ENCODE assay signal across 24 cellular contexts in genomic region chrX:149121526-149121925, GRCh38.
DNase-seq lines count a peak whose midpoint lies in the region; ATAC-seq, FAIRE-seq and TF ChIP-seq lines count a peak whose summit lies in the region.
"Had no signal": no experiment of that assay in that cellular context is flagged by ENCODE, and none has a peak within 500 bp of the region (broad histone marks: within the 10 kb centered on the region; RNA-seq: fewer than 3 reads in every experiment).

No MANE protein-coding gene starts in this region.

- TF ChIP-seq RAD21 in H1 (IDR thresholded peaks at IDR 0.05 in 1 of 2, conservative IDR thresholded peaks at IDR 0.05 in 1 of 2; ENCODE audit: low read depth in 2 of 2, low read length in 2 of 2): no peak

- POLR2A ChIA-PET in H1 (lab: Charles Lee; ENCODE audit: partially characterized antibody): no interaction called here

- no peaks in the 10 kb centered on the region for H3K27me3 ChIP-seq in H1 (replicated peaks in 1 of 4; ENCODE audit: control insufficient read depth in 3 of 4, extremely low read depth in 1 of 4, insufficient read depth in 3 of 4, low read length in 3 of 4)
- no peaks in the 10 kb centered on the region for H3K27me3 ChIP-seq in WERI-Rb-1 (ENCODE audit: insufficient read depth, low read depth, severe bottlenecking)
- H3K27me3 ChIP-seq: BE2C, BLaER1 had no signal

- no peak for TF ChIP-seq EP300 in H1 (IDR thresholded peaks at IDR 0.05; ENCODE audit: borderline replicate concordance in 1 of 2, low read depth in 2 of 2, low read length in 2 of 2)

- no peak overlapping the region for H2BK15ac ChIP-seq in H1 (ENCODE audit: low read length)

- H3K79me2 ChIP-seq in H1 (ENCODE audit: control insufficient read depth in 1 of 2, insufficient read depth in 2 of 2, low read length in 2 of 2): no peaks in the 10 kb centered on the region

- H2BK120ac ChIP-seq in H1 (replicated peaks; ENCODE audit: low read depth, low read length): no peak overlapping the region

- 0 out of 7 replicates have a peak, but pooled peaks cover 0 to 5% (median 2%) of the 10 kb centered on the region in 4 experiments for H3K4me1 ChIP-seq in H1 (replicated peaks in 1 of 4; ENCODE audit: control insufficient read depth in 3 of 4, insufficient read depth in 4 of 4, low read length in 3 of 4)
- H3K4me1 ChIP-seq: A549, BE2C, BLaER1 had no signal

- H3K4me3 ChIP-seq in H1 (ENCODE audit: extremely low read depth in 1 of 4, insufficient read depth in 2 of 4, low read depth in 3 of 4, low read length in 4 of 4) (no peak overlapping the region), WERI-Rb-1 (ENCODE audit: low read depth, low read length) (no peak overlapping the region)
- H3K4me3 ChIP-seq: A549, BLaER1 had no signal

- no peaks in the 10 kb centered on the region for H3K23me2 ChIP-seq in H1 (ENCODE audit: low read depth, low read length)

- ATAC-seq in GM18868 (IDR thresholded peaks at IDR 0.05; ENCODE audit: unreplicated experiment) (peak; percentile 37), GM21786 (IDR thresholded peaks at IDR 0.05; ENCODE audit: unreplicated experiment) (no peak)
- ATAC-seq: A549 had no signal

- H3K9me3 ChIP-seq in H1 (ENCODE audit: insufficient read depth in 2 of 2, low read depth in 1 of 2, low read length in 1 of 2) (no peaks in the 10 kb centered on the region), WERI-Rb-1 (ENCODE audit: severe bottlenecking) (no peaks in the 10 kb centered on the region)
- H3K9me3 ChIP-seq: A549, BE2C, BLaER1 had no signal

- no peak for FAIRE-seq in H1 (lab: Jason Lieb, UNC)
- FAIRE-seq: A549, G401.6, GM12891 had no signal

- no peaks in the 10 kb centered on the region for H3K36me3 ChIP-seq in H1 (ENCODE audit: control insufficient read depth in 2 of 4, insufficient read depth in 4 of 4, low read length in 3 of 4)
- H3K36me3 ChIP-seq in WERI-Rb-1: no peaks in the 10 kb centered on the region
- H3K36me3 ChIP-seq: BE2C, BLaER1 had no signal

- H3K27ac ChIP-seq in H1 (ENCODE audit: low read depth, low read length) (no peak overlapping the region), WERI-Rb-1 (no peak overlapping the region)
- H3K27ac ChIP-seq: 22Rv1, A549, BLaER1 had no signal

- CTCF ChIA-PET in H1 (lab: Charles Lee; ENCODE audit: partially characterized antibody): interaction anchor here (0.6 kb wide), 1 partner anchor 350 kb away, joined by 3 read pairs; no protein-coding TSS in a partner anchor

- DNase-seq in NCI-H187 treated with DMSO at 0.1 percent for 48 hours (lab: John Stamatoyannopoulos, UW) (peak; percentile 5), NCI-H187 (lab: John Stamatoyannopoulos, UW) (no peak), H1 (ENCODE audit: low read depth in 1 of 2, low spot score in 2 of 2) (no peak), posterior cingulate gyrus (no peak), WERI-Rb-1 (no peak)
- DNase-seq: AML-193; BE2C; C1 segment of cervical spinal cord; CD4-positive, alpha-beta memory T cell; CD4-positive, CD25-positive, alpha-beta regulatory T cell; CD8-positive, alpha-beta memory T cell; COR-L47; DMS 273 treated with DMSO at 0.1 percent for 48 hours; DMS153; DMS53; DMS79; GF-D8 had no signal

- H4K91ac ChIP-seq in H1 (replicated peaks; ENCODE audit: insufficient read length, low read length): no peak overlapping the region

- 65% methylated on average over 2 of the region's 3 CpGs; no CpG with 5 or more reads in 1 of the 2 experiments for WGBS in H1 (ENCODE audit: extremely low coverage in 1 of 2, insufficient coverage in 1 of 2, insufficient read length in 1 of 2, insufficient replicate concordance in 2 of 2, low coverage in 1 of 2, low lambda C conversion rate in 2 of 2, missing lambda C conversion rate in 1 of 2), 2 experiments

- H2BK12ac ChIP-seq in H1 (ENCODE audit: low read depth, low read length): no peak overlapping the region

- H2BK5ac ChIP-seq in H1 (ENCODE audit: low read depth, low read length): no peak overlapping the region

- TF ChIP-seq CTCF in H1 (IDR thresholded peaks at IDR 0.05; ENCODE audit: control extremely low read depth in 1 of 3, insufficient read depth in 1 of 3, low read depth in 1 of 3, low read length in 3 of 3): no peak
- no peak for TF ChIP-seq CTCF in WERI-Rb-1 (IDR thresholded peaks at IDR 0.05; ENCODE audit: low read depth, low read length)

- no peaks in the 10 kb centered on the region for H4K20me1 ChIP-seq in H1 (replicated peaks in 1 of 2; ENCODE audit: control insufficient read depth in 1 of 2, insufficient read depth in 2 of 2, low read length in 2 of 2)
- H4K20me1 ChIP-seq: BLaER1 had no signal

- H3K79me1 ChIP-seq in H1 (ENCODE audit: low read depth, low read length): no peaks in the 10 kb centered on the region

- H4K8ac ChIP-seq in H1 (ENCODE audit: extremely low read depth, insufficient read depth, low read length): no peak overlapping the region

- H3K9ac ChIP-seq in H1 (replicated peaks in 1 of 4; ENCODE audit: extremely low read depth in 1 of 4, low read depth in 3 of 4, low read length in 3 of 4): no peak overlapping the region
- H3K9ac ChIP-seq: BLaER1 had no signal

- H2AFZ ChIP-seq in H1 (ENCODE audit: low read length): no peak overlapping the region

- H3K4me2 ChIP-seq in H1 (ENCODE audit: insufficient read depth in 1 of 2, low read depth in 2 of 2, low read length in 2 of 2): no peak overlapping the region; a peak in 1 of 4 replicates
- H3K4me2 ChIP-seq: A549, BLaER1 had no signal

- no peak overlapping the region for H3K18ac ChIP-seq in H1 (ENCODE audit: extremely low read depth, low read length)

- H3K4ac ChIP-seq in H1 (replicated peaks; ENCODE audit: insufficient read length, low read depth, low read length): no peak overlapping the region

- H4K5ac ChIP-seq in H1 (ENCODE audit: insufficient read length, low read depth, low read length): no peak overlapping the region

- H3K14ac ChIP-seq in H1 (ENCODE audit: insufficient read length): no peak overlapping the region

- no peak for TF ChIP-seq POLR2A in H1 (IDR thresholded peaks at IDR 0.05; ENCODE audit: control extremely low read depth in 1 of 2, low read depth in 2 of 2, low read length in 2 of 2)

- H3K56ac ChIP-seq in H1 (replicated peaks; ENCODE audit: insufficient read length, low read depth, low read length): no peak overlapping the region

- H2BK20ac ChIP-seq in H1 (ENCODE audit: low read length): no peak overlapping the region

- intact Hi-C loops in posterior cingulate gyrus (cut with DNase I): no loop called here

- H3K23ac ChIP-seq in H1 (ENCODE audit: insufficient read length): no peak overlapping the region

- H2AK5ac ChIP-seq in H1 (ENCODE audit: low read depth, low read length): no peak overlapping the region

TF ChIP-seq in H1, 55 proteins besides CTCF, POLR2A, EP300 and RAD21:
- TF ChIP-seq E2F6 (IDR thresholded peaks at IDR 0.05): peak; percentile 26; the same call in 1 of the 2 replicates
- TF ChIP-seq ATF3 (IDR thresholded peaks at IDR 0.05; ENCODE audit: insufficient read depth, low read depth, low read length): no peak
